Comparison of ENCODE assay signal across 19 cellular contexts in the genomic region with DNA sequence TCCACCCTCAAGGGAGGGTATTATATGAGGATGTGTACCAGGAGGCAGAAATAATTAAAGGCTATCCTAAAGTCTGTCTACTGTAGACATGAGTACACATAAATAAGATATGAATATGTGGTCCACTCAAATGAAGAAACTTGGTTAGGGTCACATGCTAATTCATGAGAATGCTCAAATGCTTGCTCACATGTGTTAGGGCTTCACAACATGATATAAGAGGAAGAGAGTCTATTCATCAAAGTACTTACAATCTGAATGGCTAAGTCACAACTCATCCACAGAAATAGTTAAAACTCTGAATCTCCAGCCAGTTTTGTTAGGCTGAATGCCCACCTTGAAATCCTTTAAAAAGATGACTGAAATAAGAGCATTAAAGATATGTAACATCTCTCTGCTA. TPM values are rescaled to one million over a fixed set of nuclear protein-coding genes. Genes with fewer than 3 reads are reported as not detected.
DNase-seq lines count a peak whose midpoint lies in the region; ATAC-seq, FAIRE-seq and TF ChIP-seq lines count a peak whose summit lies in the region.
"Had no signal": no experiment of that assay in that cellular context is flagged by ENCODE, and none has a peak within 500 bp of the region (broad histone marks: within the 10 kb centered on the region; RNA-seq: fewer than 3 reads in every experiment).

No MANE protein-coding gene starts in this region.

- no peak overlapping the region for H3K27ac ChIP-seq in A549

- peaks cover 26% of the 10 kb centered on the region for H3K4me1 Mint-ChIP-seq in nephron

- TF ChIP-seq EP300 in A549 (IDR thresholded peaks at IDR 0.05), result no peak

- no peak for TF ChIP-seq RAD21 in A549 (conservative IDR thresholded peaks at IDR 0.05 in 1 of 2, IDR thresholded peaks at IDR 0.05 in 1 of 2)

- H3K4me2 ChIP-seq in A549, result 0 out of 3 replicates have a peak overlapping the region, but pooled peaks have one; percentile 15

- FAIRE-seq in A549 (lab: Jason Lieb, UNC), result no peak
- FAIRE-seq: G401.6 had no signal

- H3K9me3 ChIP-seq in A549, result no peaks in the 10 kb centered on the region
- H3K9me3 ChIP-seq in adipocyte (ENCODE audit: control insufficient read depth, low read length), result no peaks in the 10 kb centered on the region
- no peaks in the 10 kb centered on the region for H3K9me3 ChIP-seq in MG63

- peaks cover 3% of the 10 kb centered on the region for H3K27me3 Mint-ChIP-seq in nephron (ENCODE audit: low read depth)
- H3K27me3 Mint-ChIP-seq: B cell; CD4-positive, alpha-beta T cell; IgD-negative memory B cell had no signal

- CTCF ChIA-PET in A549 (lab: Yijun Ruan, JAX), result no interaction called here

- H3K4me1 ChIP-seq in A549, result no peaks in the 10 kb centered on the region
- peaks cover 31% of the 10 kb centered on the region for H3K4me1 ChIP-seq in adipocyte (ENCODE audit: control insufficient read depth, insufficient read depth, low read length)

- TF ChIP-seq POLR2A in A549 (IDR thresholded peaks at IDR 0.05; ENCODE audit: low read length), result no peak

- peak overlapping the region; percentile 15 to 47 (median 23) for H3K27ac Mint-ChIP-seq in nephron
- H3K27ac Mint-ChIP-seq: B cell; CD4-positive, alpha-beta T cell; HFFc6; IgD-negative memory B cell had no signal

- no peak for TF ChIP-seq CTCF in A549 (IDR thresholded peaks at IDR 0.05)
- no peak for TF ChIP-seq CTCF in nephron (IDR thresholded peaks at IDR 0.05; ENCODE audit: unreplicated experiment in 3 of 3)

- DNase-seq in A549 (ENCODE audit: low read depth in 1 of 2, low spot score in 1 of 2) (no peak), adipocyte (ENCODE audit: low read depth) (no peak), DMS 273 treated with DMSO at 0.1 percent for 48 hours (lab: John Stamatoyannopoulos, UW) (no peak), GF-D8 (lab: John Stamatoyannopoulos, UW) (no peak), MG63 (no peak)
- DNase-seq: C1 segment of cervical spinal cord; Calu3; CD4-positive, alpha-beta T cell; DMS153; DMS79 treated with DMSO at 0.1 percent for 48 hours; EL; HCEC 1CT; HFFc6 had no signal

- no peaks in the 10 kb centered on the region for H3K36me3 Mint-ChIP-seq in nephron (ENCODE audit: low read depth)
- H3K36me3 Mint-ChIP-seq: IgD-negative memory B cell had no signal

- H3K9ac ChIP-seq in adipocyte (ENCODE audit: low read length), result peak overlapping the region; percentile 4

- no peak overlapping the region for H3K4me3 ChIP-seq in A549
- peak overlapping the region; percentile 6 for H3K4me3 ChIP-seq in adipocyte (ENCODE audit: low read length)
- no peak overlapping the region for H3K4me3 ChIP-seq in MG63

- no peaks in the 10 kb centered on the region for H3K9me3 Mint-ChIP-seq in nephron
- H3K9me3 Mint-ChIP-seq: CD4-positive, alpha-beta T cell; HFFc6; IgD-negative memory B cell had no signal

- no peak for ATAC-seq in A549
- ATAC-seq in HG02610 (IDR thresholded peaks at IDR 0.05; ENCODE audit: unreplicated experiment), result peak; percentile 36
- ATAC-seq in HG03457 (IDR thresholded peaks at IDR 0.05; ENCODE audit: unreplicated experiment), result no peak

- no peaks in the 10 kb centered on the region for H3K27me3 ChIP-seq in adipocyte (replicated peaks; ENCODE audit: control insufficient read depth, insufficient read depth, low read length)
- H3K27me3 ChIP-seq in MG63, result no peaks in the 10 kb centered on the region

- no peak overlapping the region for H3K4me3 Mint-ChIP-seq in nephron
- H3K4me3 Mint-ChIP-seq: B cell; CD4-positive, alpha-beta T cell; HFFc6; IgD-negative memory B cell had no signal

- no peaks in the 10 kb centered on the region for H3K36me3 ChIP-seq in adipocyte (ENCODE audit: control insufficient read depth, insufficient read depth, low read length, severe bottlenecking)
- H3K36me3 ChIP-seq in MG63, result no peaks in the 10 kb centered on the region

- POLR2A ChIA-PET in A549 (lab: Yijun Ruan, JAX), result interaction anchor here (1.2 kb wide), 1 partner anchor 10 kb away, joined by 4 read pairs; a partner anchor contains a TSS

TF ChIP-seq in A549, 52 proteins besides CTCF, POLR2A, EP300 and RAD21:
- no peak for TF ChIP-seq CEBPB (IDR thresholded peaks at IDR 0.05)

RNA-seq across cellular contexts. Expression of a gene that starts 10.4 kb away (rescaled TPM):
- polyA plus RNA-seq in A549 (2011; rRNA removed) (67.3 and 72.2 TPM in 2 replicates), A549 (2017; fragmentation: RNase III; extraction: RNeasy Plus Mini Kit Qiagen cat#74134 plus additional on column Dnase treatment) (36.7 to 40.5 TPM (median 39.8 TPM) in 3 replicates)
- polyA plus RNA-seq in A549 (2012; cell fraction: cytosol; rRNA removed), result 14.4 and 19.6 TPM in 2 replicates
- 13.1 and 15.2 TPM in 2 replicates for polyA plus RNA-seq in A549 (2012; cell fraction: nucleus; rRNA removed)
- polyA minus RNA-seq in A549 (2011; rRNA and poly(A)+ RNA removed), result 65.0 and 68.7 TPM in 2 replicates
- 28.3 and 62.5 TPM in 2 replicates for total RNA-seq in MG63 (2014; rRNA removed; shearing (Covaris generic); ENCODE audit: low replicate concordance)
